ENCODE assay signal across 18 cellular contexts in genomic region chr2:32611366-32611765, GRCh38. TPM values are rescaled to one million over a fixed set of nuclear protein-coding genes. Genes with fewer than 3 reads are reported as not detected.
DNase-seq lines count a peak whose midpoint lies in the region; ATAC-seq, FAIRE-seq and TF ChIP-seq lines count a peak whose summit lies in the region.
"Had no signal": no experiment of that assay in that cellular context is flagged by ENCODE, and none has a peak within 500 bp of the region (broad histone marks: within the 10 kb centered on the region; RNA-seq: fewer than 3 reads in every experiment).

No MANE protein-coding gene starts in this region.

- H3K4me3 ChIP-seq in bronchial epithelial cell (ENCODE audit: low read depth, low read length) (no peak overlapping the region), left lung (no peak overlapping the region), small intestine (ENCODE audit: low read depth in 1 of 2, low read length in 2 of 2) (no peak overlapping the region)
- H3K4me3 ChIP-seq: GM23338, MG63 had no signal

- H3K36me3 ChIP-seq in bronchial epithelial cell (ENCODE audit: control insufficient read depth, insufficient read depth, low read length) (peaks cover 4% of the 10 kb centered on the region), left lung (peaks cover 0 to 93% of the 10 kb centered on the region in 2 donors), small intestine (ENCODE audit: control insufficient read depth in 2 of 2, insufficient read depth in 2 of 2, low read length in 2 of 2) (peaks cover 2 to 19% of the 10 kb centered on the region in 2 donors)

- H3K4me1 ChIP-seq in left lung (no peaks in the 10 kb centered on the region), small intestine (ENCODE audit: control insufficient read depth in 2 of 2, insufficient read depth in 1 of 2, low read depth in 1 of 2, low read length in 1 of 2) (no peaks in the 10 kb centered on the region)

- DNase-seq in DMS53 (lab: John Stamatoyannopoulos, UW) (peak; percentile 20), bronchial epithelial cell (ENCODE audit: low read depth) (peak; percentile 46), left lung (no peak), small intestine (peak; percentile 10), NCI-H1105 (lab: John Stamatoyannopoulos, UW) (no peak), NK-92 (lab: John Stamatoyannopoulos, UW; ENCODE audit: unreplicated experiment) (no peak)
- no peak for DNase-seq in stimulated activated CD4-positive, alpha-beta T cell treated with anti-CD3 and anti-CD28 coated beads, Interleukin-2, amount 100 ng/mL, for 48 hours
- DNase-seq: CD4-positive, alpha-beta T cell; GF-D8; KG1; MG63; NCI-H1105 treated with DMSO at 0.1 percent for 48 hours; NCI-H187 treated with DMSO at 0.1 percent for 48 hours; NCI-H2171 treated with DMSO at 0.1 percent for 48 hours; NCI-H774 had no signal

- intact Hi-C loops in left lung (cut with DNase I): no loop called here

- ATAC-seq in left lung: peak; percentile 97
- ATAC-seq: GM23338 had no signal

- no peaks in the 10 kb centered on the region for H3K27me3 ChIP-seq in bronchial epithelial cell (ENCODE audit: control insufficient read depth, insufficient read depth, low read length)
- no peaks in the 10 kb centered on the region for H3K27me3 ChIP-seq in left lung
- H3K27me3 ChIP-seq in small intestine (ENCODE audit: control insufficient read depth in 2 of 2, insufficient read depth in 2 of 2, low read length in 2 of 2): no peaks in the 10 kb centered on the region
- H3K27me3 ChIP-seq: MG63 had no signal

- H3K27ac ChIP-seq in left lung: no peak overlapping the region
- H3K27ac ChIP-seq in small intestine (ENCODE audit: low read depth in 1 of 2, low read length in 1 of 2): no peak overlapping the region
- H3K27ac ChIP-seq: HL-60 had no signal

- 90 to 93% (median 92%) methylated on average over 2 of the region's 2 CpGs for WGBS in small intestine, 3 donors

- TF ChIP-seq CTCF in bronchial epithelial cell (IDR thresholded peaks at IDR 0.05; ENCODE audit: insufficient read depth, low read length, severe bottlenecking): no peak
- no peak for TF ChIP-seq CTCF in left lung (IDR thresholded peaks at IDR 0.05)

- FAIRE-seq in bronchial epithelial cell (lab: Jason Lieb, UNC): no peak
- FAIRE-seq in small intestine (lab: Jason Lieb, UNC): no peak
- FAIRE-seq: D721Med had no signal

- no peaks in the 10 kb centered on the region for H3K9me3 ChIP-seq in left lung
- H3K9me3 ChIP-seq in small intestine (ENCODE audit: control insufficient read depth, low read depth): no peaks in the 10 kb centered on the region
- H3K9me3 ChIP-seq: MG63 had no signal

RNA-seq across cellular contexts. Expression of gene TTC27, which starts 16.5 kb away (rescaled TPM):
- total RNA-seq in bronchial epithelial cell (15.9 and 25.3 TPM in 2 replicates), left lung (10 to 100 TPM in 1 of 2 donors, 1 to 10 TPM in 1; 9.9 to 12.6 TPM)
- polyA plus RNA-seq in small intestine: 10 to 100 TPM in 1 of 3 donors, 1 to 10 TPM in 2; 3.4 to 11.9 (median 4.3) TPM

Comparison
In these comparisons a context has a peak if more than half of its experiments do, and no peak if none do; other contexts are left out.
1. DNase-seq: peak in DMS53 (single experiment), bronchial epithelial cell (single experiment) and small intestine (single experiment); none in left lung (0 of 2), NCI-H1105 (single experiment), stimulated activated CD4-positive, alpha-beta T cell treated with anti-CD3 and anti-CD28 coated beads, Interleukin-2, amount 100 ng/mL, for 48 hours (0 of 2) and NK-92 (single experiment).